In the genomic region with DNA sequence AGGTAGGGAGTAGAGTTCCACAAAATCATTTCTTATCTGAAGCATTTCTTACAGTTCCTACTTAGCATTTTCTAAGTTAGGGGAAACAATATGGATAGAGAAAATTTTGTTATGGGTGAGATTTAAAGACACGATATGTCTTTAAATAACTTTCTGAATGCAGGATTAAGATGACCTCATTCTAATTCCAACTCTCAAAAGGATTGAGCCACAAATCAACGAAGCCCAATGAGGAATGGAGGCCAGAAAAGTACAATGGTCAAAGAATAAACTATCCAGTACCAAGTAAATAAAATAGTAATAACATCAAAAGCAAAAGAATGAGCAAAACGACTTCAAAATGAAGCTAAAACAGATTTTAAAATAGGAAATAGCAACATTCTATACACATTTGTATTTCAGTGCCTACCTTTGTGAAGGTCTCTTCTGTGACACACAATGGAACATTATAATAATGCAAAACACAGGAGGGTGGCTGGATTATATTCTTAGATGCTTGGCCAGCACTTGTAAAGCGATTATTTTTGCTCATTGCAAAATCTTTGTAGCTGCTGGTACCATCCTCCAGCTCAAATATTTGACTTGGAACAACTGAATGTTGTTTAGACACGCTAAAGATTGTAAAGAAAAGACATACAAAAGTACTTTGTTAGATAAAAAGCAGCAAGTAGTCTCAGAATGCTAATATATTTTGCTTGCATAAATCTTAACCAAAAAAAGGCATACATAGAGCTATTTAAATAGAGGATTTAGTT, we compare ENCODE assay signal across 21 cellular contexts. TPM values are rescaled to one million over a fixed set of nuclear protein-coding genes. Genes with fewer than 3 reads are reported as not detected.
A peak's percentile ranks its signal among the peaks of the same experiment; 100 is the strongest.
DNase-seq lines count a peak whose midpoint lies in the region; ATAC-seq, FAIRE-seq and TF ChIP-seq lines count a peak whose summit lies in the region.
"Had no signal": no experiment of that assay in that cellular context is flagged by ENCODE, and none has a peak within 500 bp of the region (broad histone marks: within the 10 kb centered on the region; RNA-seq: fewer than 3 reads in every experiment).

No MANE protein-coding gene starts in this region.

- H3K4me1 ChIP-seq in HepG2 (ENCODE audit: insufficient read depth, low read length) (peaks cover 11% of the 10 kb centered on the region; the same call in 1 of the 2 replicates), small intestine (ENCODE audit: control insufficient read depth in 2 of 2, insufficient read depth in 1 of 2, low read depth in 1 of 2, low read length in 1 of 2) (no peaks in the 10 kb centered on the region)

- FAIRE-seq in GM12892 (lab: Jason Lieb, UNC) (peak; percentile 5), HepG2 (lab: Jason Lieb, UNC) (no peak), small intestine (lab: Jason Lieb, UNC) (no peak)
- FAIRE-seq: GM12878, H54, K562 had no signal

- H3K9ac ChIP-seq in HepG2 (ENCODE audit: insufficient read depth, low read depth, low read length) = no peak overlapping the region

- TF ChIP-seq POLR2A in GM12892 (IDR thresholded peaks at IDR 0.05; ENCODE audit: low read depth, low read length) = no peak
- no peak for TF ChIP-seq POLR2A in HepG2 (IDR thresholded peaks at IDR 0.05; ENCODE audit: insufficient read depth in 1 of 2, low read depth in 2 of 2, low read length in 2 of 2)

- no peaks in the 10 kb centered on the region for H3K79me2 ChIP-seq in HepG2 (ENCODE audit: insufficient read depth, low read length)

- whole genome bisulfite sequencing in HepG2 (ENCODE audit: low lambda C conversion rate) = 90% methylated on average over 5 of the region's 5 CpGs
- 74 to 81% (median 79%) methylated on average over 5 of the region's 5 CpGs for WGBS in small intestine, 3 donors

- intact Hi-C loops in HepG2 (cut with micrococcal nuclease; ENCODE audit: unreplicated experiment) = no loop called here

- no peak for DNase-seq in GM12892 (ENCODE audit: insufficient read length)
- DNase-seq in LNCaP clone FGC (ENCODE audit: low read depth) = peak; percentile 47
- no peak for DNase-seq in HepG2 (ENCODE audit: low spot score)
- DNase-seq in DMS 273 (lab: John Stamatoyannopoulos, UW; ENCODE audit: unreplicated experiment) = no peak
- no peak for DNase-seq in iPS-NIHi7 (ENCODE audit: extremely low spot score)
- no peak for DNase-seq in small intestine
- DNase-seq in ureter (ENCODE audit: low spot score) = no peak
- DNase-seq: DMS79; EL; GDM1; MG63; NCI-H1694; NCI-H2029 treated with DMSO at 0.1 percent for 48 hours; NCI-H446 treated with DMSO at 0.1 percent for 48 hours; NCI-H82; NK-92 treated with Interleukin-12 subunit alpha and Interleukin-12 subunit beta, amount 100 ng/mL, for 24 hours; PC-3 had no signal

- CTCF ChIA-PET in HepG2 (lab: Yijun Ruan, JAX; ENCODE audit: low intra/inter-chr PET ratio, low total read pairs) = no interaction called here

- H3K4me3 ChIP-seq in LNCaP clone FGC (ENCODE audit: low read depth, low read length) (peak overlapping the region; percentile 7; the same call in 1 of the 2 replicates), HepG2 (replicated peaks in 1 of 3; ENCODE audit: insufficient read depth in 1 of 3, low read depth in 2 of 3, low read length in 3 of 3) (no peak overlapping the region), small intestine (ENCODE audit: low read depth in 1 of 2, low read length in 2 of 2) (no peak overlapping the region)
- H3K4me3 ChIP-seq: GM12878, K562, MG63 had no signal

- TF ChIP-seq EP300 in HepG2 (IDR thresholded peaks at IDR 0.05; ENCODE audit: low read depth in 2 of 2, low read length in 2 of 2) (no peak), HepG2 (CRISPR knock-in tag; IDR thresholded peaks at IDR 0.05; ENCODE audit: borderline replicate concordance) (no peak)

- H4K20me1 ChIP-seq in HepG2 (ENCODE audit: insufficient read depth, low read length) = no peaks in the 10 kb centered on the region

- in situ Hi-C loops in HepG2 (cut with HindIII; ENCODE audit: extremely low pct_ligation_motif_present, low pct_unique_long_range_greater_than_20kb) = no loop called here

- no TSS peak for BruUV-seq in HepG2 (replicated peaks; lab: Mats Ljungman, UMichigan)

- no peak overlapping the region for H3K4me2 ChIP-seq in HepG2 (ENCODE audit: low read depth, low read length)

- H3K27me3 ChIP-seq in HepG2 (ENCODE audit: control insufficient read depth in 1 of 2, insufficient read depth in 2 of 2, low read length in 2 of 2) (no peaks in the 10 kb centered on the region), small intestine (ENCODE audit: control insufficient read depth in 2 of 2, insufficient read depth in 2 of 2, low read length in 2 of 2) (no peaks in the 10 kb centered on the region)
- H3K27me3 ChIP-seq: MG63 had no signal

- no peaks in the 10 kb centered on the region for H3K9me3 ChIP-seq in HepG2 (ENCODE audit: low read length)
- H3K9me3 ChIP-seq in small intestine (ENCODE audit: control insufficient read depth, low read depth) = no peaks in the 10 kb centered on the region
- H3K9me3 ChIP-seq: MG63 had no signal

- no peak overlapping the region for H2AFZ ChIP-seq in HepG2 (ENCODE audit: low read length)

- TF ChIP-seq RAD21 in HepG2 (CRISPR knock-in tag; IDR thresholded peaks at IDR 0.05) = no peak

- H3K27ac ChIP-seq in HepG2 (ENCODE audit: extremely low read length, insufficient read depth, low read length) (no peak overlapping the region), small intestine (ENCODE audit: low read depth in 1 of 2, low read length in 1 of 2) (no peak overlapping the region)

- no peak for ATAC-seq in HepG2
- ATAC-seq: GM12878, K562, PC-3, SK-N-SH treated with all-trans-retinoic acid at 6 μM for 48 hours had no signal

- H3K36me3 ChIP-seq in HepG2 (replicated peaks in 1 of 2; ENCODE audit: control insufficient read depth in 1 of 2, insufficient read depth in 2 of 2, low read length in 2 of 2) (peaks cover 25 to 90% of the 10 kb centered on the region in 2 experiments), small intestine (ENCODE audit: control insufficient read depth in 2 of 2, insufficient read depth in 2 of 2, low read length in 2 of 2) (peaks cover 5 to 27% of the 10 kb centered on the region in 2 donors)

- no peak for TF ChIP-seq CTCF in LNCaP clone FGC (IDR thresholded peaks at IDR 0.05; ENCODE audit: control insufficient read depth, extremely low read depth, insufficient read depth)
- no peak for TF ChIP-seq CTCF in HepG2 (CRISPR knock-in tag; IDR thresholded peaks at IDR 0.05)

- POLR2A ChIA-PET in HepG2 (lab: Yijun Ruan, JAX) = interaction anchor here (1.4 kb wide), 1 partner anchor 182 kb away, joined by 9 read pairs; the partner anchor contains the start of gene SRSF7

TF ChIP-seq in HepG2, 621 proteins besides CTCF, POLR2A, EP300 and RAD21 (continues in another document):
- TF ChIP-seq ZNF33A (CRISPR knock-in tag; IDR thresholded peaks at IDR 0.05; ENCODE audit: borderline replicate concordance) (no peak), AHR (CRISPR knock-in tag; IDR thresholded peaks at IDR 0.05) (no peak), RBM22 (optimal IDR thresholded peaks at IDR 0.05; ENCODE audit: low read length) (peak; percentile 74), CENPT (CRISPR knock-in tag; IDR thresholded peaks at IDR 0.05; ENCODE audit: low read depth) (no peak)
- TF ChIP-seq, protein P1, sequence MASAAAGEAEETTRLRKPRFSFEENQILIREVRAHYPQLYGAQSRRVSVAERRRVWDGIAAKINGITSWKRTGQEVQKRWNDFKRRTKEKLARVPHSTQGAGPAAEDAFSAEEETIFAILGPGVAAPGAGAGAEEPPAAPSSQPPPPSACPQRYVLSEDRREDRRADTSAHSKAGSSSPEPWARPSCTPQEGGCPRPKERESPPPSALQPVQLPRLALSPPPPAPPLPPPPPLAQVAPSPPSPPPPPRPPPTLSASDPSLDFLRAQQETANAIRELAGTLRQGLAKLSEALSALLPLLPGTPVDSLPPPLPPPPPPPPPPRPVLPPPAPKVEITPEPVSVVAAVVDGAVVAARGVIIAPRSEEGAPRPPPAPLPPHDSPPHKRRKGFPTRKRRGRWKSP (CRISPR knock-in tag; IDR thresholded peaks at IDR 0.05) = no peak

RNA-seq across cellular contexts. Expression of gene HNRNPLL, which starts 33.8 kb away (rescaled TPM):
- 24.0 TPM for polyA plus RNA-seq in GM12892 (2012; ENCODE audit: missing spikeins)
- total RNA-seq in HepG2 (2016; rRNA removed; fragmentation: Illumina TruSeq; extraction: Trizol) (91.9 and 103 TPM in 2 replicates), ureter (55.2 TPM)
- 52.7 and 54.6 TPM in 2 replicates for total RNA-seq in HepG2 (2016; cell fraction: cytosol; rRNA removed; fragmentation: Illumina TruSeq; extraction: Trizol; ENCODE audit: low read depth)
- 92.9 and 108 TPM in 2 replicates for total RNA-seq in HepG2 (2016; cell fraction: insoluble cytoplasmic fraction; rRNA removed; fragmentation: Illumina TruSeq; extraction: Trizol)
- 54.8 and 56.7 TPM in 2 replicates for total RNA-seq in HepG2 (2016; cell fraction: membrane; rRNA removed; fragmentation: Illumina TruSeq; extraction: Trizol)
- total RNA-seq in HepG2 (2016; cell fraction: nucleus; rRNA removed; fragmentation: Illumina TruSeq; extraction: Trizol) = 147 and 151 TPM in 2 replicates
- polyA plus RNA-seq in HepG2 (2011; rRNA removed) (34.3 and 49.4 TPM in 2 replicates), small intestine (10 to 100 TPM; 17.3 to 19.9 (median 19.4) TPM)
- 17.6 and 20.9 TPM in 2 replicates for polyA plus RNA-seq in HepG2 (2011; cell fraction: cytosol; rRNA removed)
- polyA plus RNA-seq in HepG2 (2011; cell fraction: nucleus; rRNA removed) = 29.2 and 34.2 TPM in 2 replicates
- 32.8 and 45.3 TPM in 2 replicates for polyA plus RNA-seq in HepG2 (2012)
- polyA plus RNA-seq in HepG2 (2016; cell fraction: cytosol; fragmentation: Illumina TruSeq; extraction: Trizol; ENCODE audit: low read depth) = 13.0 and 17.4 TPM in 2 replicates
- polyA plus RNA-seq in HepG2 (2016; cell fraction: insoluble cytoplasmic fraction; fragmentation: Illumina TruSeq; extraction: Trizol; ENCODE audit: low read depth) = 75.8 and 78.0 TPM in 2 replicates
- polyA plus RNA-seq in HepG2 (2016; cell fraction: membrane; fragmentation: Illumina TruSeq; extraction: Trizol; ENCODE audit: low read depth) = 27.6 and 27.9 TPM in 2 replicates
- polyA plus RNA-seq in HepG2 (2016; cell fraction: nucleus; fragmentation: Illumina TruSeq; extraction: Trizol; ENCODE audit: insufficient read depth, low read depth) = 66.8 and 68.2 TPM in 2 replicates
- 14.7 and 21.6 TPM in 2 replicates for polyA minus RNA-seq in HepG2 (2011; rRNA and poly(A)+ RNA removed; ENCODE audit: low replicate concordance)
- polyA minus RNA-seq in HepG2 (2011; cell fraction: cytosol; rRNA and poly(A)+ RNA removed) = 25.8 and 30.8 TPM in 2 replicates
- polyA minus RNA-seq in HepG2 (2011; cell fraction: nucleus; rRNA and poly(A)+ RNA removed) = 227 and 258 TPM in 2 replicates
